In the genomic region with DNA sequence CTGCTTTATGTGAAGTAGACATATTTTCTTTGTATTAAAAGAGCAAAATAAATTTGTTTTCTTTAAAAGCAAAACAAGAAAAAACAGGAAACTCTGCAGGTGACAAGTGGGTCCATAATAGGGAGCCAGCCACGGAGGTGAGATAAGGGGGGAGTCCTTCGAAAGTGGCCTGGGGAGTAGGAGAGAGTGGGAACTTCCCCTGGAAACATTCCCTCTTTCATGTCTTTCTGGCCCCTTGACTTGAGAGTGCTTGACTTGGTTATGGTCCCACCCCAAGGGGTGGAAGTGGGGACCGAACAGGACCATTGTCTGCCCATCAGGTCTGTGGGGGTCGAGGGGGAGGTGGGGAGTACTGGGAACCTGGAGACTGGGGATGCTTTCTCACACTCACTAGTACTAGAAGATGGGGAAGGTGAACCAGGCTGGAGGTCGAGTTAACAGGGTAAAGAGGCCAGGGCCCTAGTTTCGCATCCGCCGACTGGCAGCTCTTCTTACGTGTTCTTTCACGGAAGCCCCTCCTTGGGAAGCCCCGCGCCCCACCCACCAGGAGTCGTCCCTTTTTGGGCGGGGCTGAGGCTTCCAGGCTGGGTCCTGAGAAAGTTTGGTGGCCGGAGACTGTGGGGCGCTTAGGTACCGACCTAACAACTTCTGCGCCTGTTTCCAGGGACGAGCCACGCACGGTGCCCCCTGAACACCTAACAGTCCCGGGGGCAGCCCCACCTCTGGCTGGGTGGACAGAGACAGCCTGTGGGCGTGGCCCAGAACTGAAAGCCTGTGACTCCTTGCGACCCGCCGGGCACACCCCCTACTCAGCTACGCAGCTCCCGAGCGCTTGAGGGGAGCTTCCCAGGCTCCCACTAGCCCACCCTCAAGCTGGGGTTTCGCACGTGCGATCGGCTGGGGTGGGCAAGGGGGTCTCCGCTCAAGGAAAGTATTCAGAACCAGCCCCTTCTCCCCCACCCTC, we compare ENCODE assay signal across 8 cellular contexts. TPM values are rescaled to one million over a fixed set of nuclear protein-coding genes. Genes with fewer than 3 reads are reported as not detected.
DNase-seq lines count a peak whose midpoint lies in the region; ATAC-seq and TF ChIP-seq lines count a peak whose summit lies in the region.

No MANE protein-coding gene starts in this region.

- TF ChIP-seq CTCF in natural killer cell (IDR thresholded peaks at IDR 0.05), result no peak
- no peak for TF ChIP-seq CTCF in suprapubic skin (IDR thresholded peaks at IDR 0.05)

- ATAC-seq in GM19468 (IDR thresholded peaks at IDR 0.05; ENCODE audit: extremely low read depth, unreplicated experiment) (peak; percentile 13), natural killer cell (peak; percentile 25 to 44 (median 30)), HG03469 (IDR thresholded peaks at IDR 0.05; ENCODE audit: unreplicated experiment) (no peak)

- H3K27me3 Mint-ChIP-seq in CD8-positive, alpha-beta memory T cell, result peaks cover 20 to 25% of the 10 kb centered on the region in 2 donors
- peaks cover 0 to 11% of the 10 kb centered on the region in 2 donors for H3K27me3 Mint-ChIP-seq in natural killer cell (ENCODE audit: low read depth in 2 of 2)

- H3K36me3 Mint-ChIP-seq in CD8-positive, alpha-beta memory T cell, result peaks cover 0 to 13% (median 0%) of the 10 kb centered on the region in 3 donors
- H3K36me3 Mint-ChIP-seq in natural killer cell, result no peaks in the 10 kb centered on the region

- H3K36me3 ChIP-seq in CD8-positive, alpha-beta memory T cell (ENCODE audit: insufficient read depth, low read length), result no peaks in the 10 kb centered on the region
- H3K36me3 ChIP-seq in HUES64 (ENCODE audit: insufficient read depth, low read length), result no peaks in the 10 kb centered on the region
- no peaks in the 10 kb centered on the region for H3K36me3 ChIP-seq in suprapubic skin

- H3K27ac ChIP-seq in CD8-positive, alpha-beta memory T cell (ENCODE audit: low read depth, low read length), result peak overlapping the region; percentile 93
- no peak overlapping the region for H3K27ac ChIP-seq in HUES64 (ENCODE audit: low read depth, low read length)
- H3K27ac ChIP-seq in suprapubic skin, result peak overlapping the region; percentile 86

- no peak for TF ChIP-seq POLR2A in suprapubic skin (IDR thresholded peaks at IDR 0.05)

- H3K4me1 Mint-ChIP-seq in CD8-positive, alpha-beta memory T cell, result peaks cover 44 to 76% (median 56%) of the 10 kb centered on the region in 3 donors
- H3K4me1 Mint-ChIP-seq in natural killer cell, result peaks cover 25 to 45% of the 10 kb centered on the region in 2 donors

- peaks cover 21% of the 10 kb centered on the region for H3K27me3 ChIP-seq in CD8-positive, alpha-beta memory T cell (ENCODE audit: insufficient read depth, low read length, poor library complexity, severe bottlenecking)
- H3K27me3 ChIP-seq in HUES64 (ENCODE audit: insufficient read depth, low read length) (peaks cover 100% of the 10 kb centered on the region), suprapubic skin (no peaks in the 10 kb centered on the region)

- H3K9ac ChIP-seq in HUES64 (ENCODE audit: low read depth, low read length), result no peak overlapping the region

- DNase-seq in CD8-positive, alpha-beta memory T cell, result peak; percentile 65 to 88 (median 78)
- DNase-seq in activated CD4-positive, alpha-beta T cell treated with anti-CD3 and anti-CD28 coated beads for 4 hours, result peak; percentile 85 to 87
- DNase-seq in effector CD8-positive, alpha-beta T cell (lab: John Stamatoyannopoulos, UW), result peak; percentile 57
- DNase-seq in natural killer cell, result peak; percentile 50
- no peak for DNase-seq in suprapubic skin (ENCODE audit: low spot score in 2 of 2)

- WGBS in HUES64, result 7% methylated on average over 34 of the region's 34 CpGs
- WGBS in suprapubic skin, result 15% methylated on average over 13 of the region's 34 CpGs

- peak overlapping the region; percentile 79 to 96 (median 94) for H3K4me3 Mint-ChIP-seq in CD8-positive, alpha-beta memory T cell
- H3K4me3 Mint-ChIP-seq in natural killer cell, result peak overlapping the region; percentile 88

- TF ChIP-seq EP300 in suprapubic skin (IDR thresholded peaks at IDR 0.05), result no peak

- no peaks in the 10 kb centered on the region for H3K9me3 ChIP-seq in CD8-positive, alpha-beta memory T cell (ENCODE audit: low read length)
- H3K9me3 ChIP-seq in HUES64 (ENCODE audit: insufficient read depth, low read depth, low read length) (no peaks in the 10 kb centered on the region), suprapubic skin (no peaks in the 10 kb centered on the region)

- POLR2A ChIA-PET in CD8-positive, alpha-beta memory T cell (lab: Charles Lee), result interaction anchor here (0.7 to 2.5 kb wide), 9 partner anchors 8 to 158 kb away, joined by 3 to 9 read pairs (median 5); partner anchors contain the start of gene B3GNT9

- H3K27ac Mint-ChIP-seq in CD8-positive, alpha-beta memory T cell, result peak overlapping the region; percentile 94 to 99 (median 98)
- peak overlapping the region; percentile 80 to 85 for H3K27ac Mint-ChIP-seq in natural killer cell

- CTCF ChIA-PET in CD8-positive, alpha-beta memory T cell (lab: Charles Lee), result interaction anchor here (0.9 to 17.6 kb wide), 14 partner anchors 6 to 183 kb away, joined by 3 to 205 read pairs (median 6); partner anchors contain the start of genes B3GNT9, EXOC3L1, FHOD1 and MATCAP1

- intact Hi-C loops in natural killer cell (cut with micrococcal nuclease), result loop anchor here (1.0 to 5.0 kb wide), 2 partner anchors 24 to 47 kb away; partner anchors contain the start of gene MATCAP1

- peak overlapping the region; percentile 95 for H3K4me3 ChIP-seq in CD8-positive, alpha-beta memory T cell (ENCODE audit: low read length)
- peak overlapping the region; percentile 65 for H3K4me3 ChIP-seq in HUES64 (ENCODE audit: low read length)
- H3K4me3 ChIP-seq in suprapubic skin, result peak overlapping the region; percentile 91

- no peaks in the 10 kb centered on the region for H3K9me3 Mint-ChIP-seq in CD8-positive, alpha-beta memory T cell
- no peaks in the 10 kb centered on the region for H3K9me3 Mint-ChIP-seq in natural killer cell

- peaks cover 69% of the 10 kb centered on the region for H3K4me1 ChIP-seq in CD8-positive, alpha-beta memory T cell (ENCODE audit: insufficient read depth, low read length)
- H3K4me1 ChIP-seq in HUES64 (ENCODE audit: insufficient read depth, low read length) (0 out of 2 replicates have a peak, but pooled peaks cover 6% of the 10 kb centered on the region), suprapubic skin (peaks cover 73% of the 10 kb centered on the region)

RNA-seq across cellular contexts. Expression of gene TRADD, which starts 0.8 kb away (rescaled TPM):
- 10 to 100 TPM; 23.8 to 28.7 TPM for total RNA-seq in CD8-positive, alpha-beta memory T cell
- polyA plus RNA-seq in CD8-positive, alpha-beta memory T cell, result 141 TPM
- 0.60 TPM for polyA plus RNA-seq in HUES64 (2013, experiment 1 of 2)
- polyA plus RNA-seq in HUES64 (2013, experiment 2 of 2), result 0.57 TPM
- 10 to 100 TPM; 15.2 to 27.5 (median 26.8) TPM for total RNA-seq in natural killer cell
- total RNA-seq in suprapubic skin, result 10 to 100 TPM; 25.9 to 34.4 (median 28.7) TPM

RNA-seq across cellular contexts. Expression of gene FBXL8, which starts 0.8 kb away (rescaled TPM):
- total RNA-seq in CD8-positive, alpha-beta memory T cell, result 10 to 100 TPM; 10.5 to 14.3 TPM
- 11.6 TPM for polyA plus RNA-seq in CD8-positive, alpha-beta memory T cell
- polyA plus RNA-seq in HUES64 (2013, experiment 1 of 2), result not detected
- 0.63 TPM for polyA plus RNA-seq in HUES64 (2013, experiment 2 of 2)
- total RNA-seq in natural killer cell, result 1 to 10 TPM; 5.2 to 8.3 (median 6.3) TPM
- 100 to 1,000 TPM in 1 of 4 donors, 10 to 100 TPM in 3; 45.0 to 134 (median 58.8) TPM for total RNA-seq in suprapubic skin

RNA-seq across cellular contexts. Expression of gene HSF4, which starts 5.6 kb away (rescaled TPM):
- 10 to 100 TPM; 11.6 to 13.3 TPM for total RNA-seq in CD8-positive, alpha-beta memory T cell
- not detected for polyA plus RNA-seq in CD8-positive, alpha-beta memory T cell
- polyA plus RNA-seq in HUES64 (2013, experiment 1 of 2), result 0.30 TPM
- polyA plus RNA-seq in HUES64 (2013, experiment 2 of 2), result not detected
- total RNA-seq in natural killer cell, result 1 to 10 TPM; 6.9 to 8.3 (median 7.3) TPM
- total RNA-seq in suprapubic skin, result 100 to 1,000 TPM in 2 of 4 donors, 10 to 100 TPM in 2; 56.5 to 351 (median 102) TPM

RNA-seq across cellular contexts. Expression of gene B3GNT9, which starts 8.1 kb away (rescaled TPM):
- total RNA-seq in CD8-positive, alpha-beta memory T cell, result 1 to 10 TPM; 2.4 to 2.7 TPM
- polyA plus RNA-seq in CD8-positive, alpha-beta memory T cell, result 5.0 TPM
- 2.2 TPM for polyA plus RNA-seq in HUES64 (2013, experiment 1 of 2)
- 2.9 TPM for polyA plus RNA-seq in HUES64 (2013, experiment 2 of 2)
- total RNA-seq in natural killer cell (1 to 10 TPM in 2 of 3 donors, under 1 TPM in 1; 0.80 to 1.3 (median 1.0) TPM), suprapubic skin (1 to 10 TPM; 7.5 to 9.7 (median 9.0) TPM)

RNA-seq across cellular contexts. Expression of gene NOL3, which starts 11.4 kb away (rescaled TPM):
- 1 to 10 TPM; 2.1 to 2.3 TPM for total RNA-seq in CD8-positive, alpha-beta memory T cell
- 0.91 TPM for polyA plus RNA-seq in CD8-positive, alpha-beta memory T cell
- 4.3 TPM for polyA plus RNA-seq in HUES64 (2013, experiment 1 of 2)
- 5.1 TPM for polyA plus RNA-seq in HUES64 (2013, experiment 2 of 2)
- total RNA-seq in natural killer cell (1 to 10 TPM in 2 of 3 donors, under 1 TPM in 1; 0.88 to 1.3 (median 1.3) TPM), suprapubic skin (100 to 1,000 TPM in 2 of 4 donors, 10 to 100 TPM in 2; 64.3 to 116 (median 90.5) TPM)

Comparison
In these comparisons a context has a peak if more than half of its experiments do, and no peak if none do; other contexts are left out.
1. DNase-seq: peak in CD8-positive, alpha-beta memory T cell (5 of 5), activated CD4-positive, alpha-beta T cell treated with anti-CD3 and anti-CD28 coated beads for 4 hours (2 of 2), effector CD8-positive, alpha-beta T cell (single experiment) and natural killer cell (single experiment); none in suprapubic skin (0 of 2).
2. RNA of gene HSF4, which starts 5.6 kb away (total RNA-seq): 56.5 to 351 TPM in suprapubic skin; 11.6 to 13.3 TPM in CD8-positive, alpha-beta memory T cell and 6.9 to 8.3 TPM in natural killer cell; every median in the first group is over 4 times any median in the second.
3. Peak in every context shown above with its lines, with median percentiles within 50 percentile points of each other: H3K4me3 ChIP-seq.